Comparison of ENCODE assay signal across 31 cellular contexts in genomic region chr3:191334359-191334893, GRCh38. TPM values are rescaled to one million over a fixed set of nuclear protein-coding genes. Genes with fewer than 3 reads are reported as not detected.
DNase-seq lines count a peak whose midpoint lies in the region; ATAC-seq, FAIRE-seq and TF ChIP-seq lines count a peak whose summit lies in the region.
"Had no signal": no experiment of that assay in that cellular context is flagged by ENCODE, and none has a peak within 500 bp of the region (broad histone marks: within the 10 kb centered on the region; RNA-seq: fewer than 3 reads in every experiment).

No MANE protein-coding gene starts in this region.

- H2AFZ ChIP-seq in astrocyte (ENCODE audit: low read depth, low read length) = no peak overlapping the region
- H2AFZ ChIP-seq: GM23248 had no signal

- peaks cover 44% of the 10 kb centered on the region for H3K4me1 ChIP-seq in astrocyte (ENCODE audit: insufficient read depth, low read length)

- intact Hi-C loops in activated CD4-positive, alpha-beta T cell treated with anti-CD3 and anti-CD28 coated beads for 36 hours (cut with DNase I, micrococcal nuclease) = loop anchor here (5.0 to 10.0 kb wide), 2 partner anchors 87 to 90 kb away; no protein-coding TSS in a partner anchor
- intact Hi-C loops in Right ventricle myocardium superior (cut with DNase I) = no loop called here

- H3K27ac Mint-ChIP-seq in activated CD4-positive, alpha-beta T cell treated with anti-CD3 and anti-CD28 coated beads for 36 hours = peak overlapping the region; percentile 53
- H3K27ac Mint-ChIP-seq in astrocyte (ENCODE audit: unreplicated experiment) = no peak overlapping the region
- peak overlapping the region; percentile 91 for H3K27ac Mint-ChIP-seq in stimulated activated memory B cell treated with anti-CD40 and anti-IgM and Interleukin-4, amounts not matched to agents 10 μg/mL and 1 μg/mL and 100 μg/mL, for 72 hours

- no peaks in the 10 kb centered on the region for H3K9me3 ChIP-seq in astrocyte (ENCODE audit: insufficient read depth, low read depth, low read length)
- H3K9me3 ChIP-seq: A549, BLaER1, Caco-2, SJSA1, spleen, stomach had no signal

- DNase-seq in activated CD4-positive, alpha-beta T cell treated with anti-CD3 and anti-CD28 coated beads for 36 hours = no peak
- DNase-seq in activated CD4-positive, alpha-beta T cell treated with anti-CD3 and anti-CD28 coated beads for 4 hours = no peak
- DNase-seq in M059J (ENCODE audit: low read depth) = peak; percentile 47
- DNase-seq in astrocyte (ENCODE audit: low read depth) = no peak
- DNase-seq in activated T-cell treated with anti-CD3 and anti-CD28 coated beads, Interleukin-2, amount 50 U/mL, for 4 hours = no peak
- DNase-seq in Right ventricle myocardium superior = no peak
- no peak for DNase-seq in SW480 (ENCODE audit: low spot score)
- DNase-seq: activated CD4-positive, alpha-beta T cell treated with anti-CD3 and anti-CD28 coated beads, Interleukin-2, amount 50 U/mL, for 48 hours; activated CD8-positive, alpha-beta memory T cell treated with anti-CD3 and anti-CD28 coated beads, Interleukin-2, amount 50 U/mL, for 48 hours; activated effector memory CD4-positive, alpha-beta T cell treated with anti-CD3 and anti-CD28 coated beads, Interleukin-2, amount 50 U/mL, for 16 hours; Caco-2; cortex of kidney; DND-41; GM23248; NCI-H1092; NCI-H2029; NCI-H345; NCI-H82; retina; spleen; stimulated activated CD4-positive, alpha-beta T cell treated with anti-CD3 and anti-CD28 coated beads, Interleukin-4, amount 100 ng/mL, for 24 hours; stomach; T-helper 2 cell; trophoblast cell had no signal

- no peak overlapping the region for H3K4me3 Mint-ChIP-seq in activated CD4-positive, alpha-beta T cell treated with anti-CD3 and anti-CD28 coated beads for 36 hours
- H3K4me3 Mint-ChIP-seq in astrocyte (ENCODE audit: unreplicated experiment) = no peak overlapping the region
- H3K4me3 Mint-ChIP-seq in stimulated activated memory B cell treated with anti-CD40 and anti-IgM and Interleukin-4, amounts not matched to agents 10 μg/mL and 1 μg/mL and 100 μg/mL, for 72 hours = peak overlapping the region; percentile 58
- no peak overlapping the region for H3K4me3 Mint-ChIP-seq in activated T-cell treated with anti-CD3 and anti-CD28 coated beads, Interleukin-2, amount 50 U/mL, for 4 hours

- no peak for FAIRE-seq in astrocyte (lab: Jason Lieb, UNC)
- FAIRE-seq: A549, endometrium, HepG2 had no signal

- H3K27me3 Mint-ChIP-seq in activated CD4-positive, alpha-beta T cell treated with anti-CD3 and anti-CD28 coated beads for 36 hours = peaks cover 2% of the 10 kb centered on the region
- no peaks in the 10 kb centered on the region for H3K27me3 Mint-ChIP-seq in astrocyte (ENCODE audit: low read depth, unreplicated experiment)
- no peaks in the 10 kb centered on the region for H3K27me3 Mint-ChIP-seq in stimulated activated memory B cell treated with anti-CD40 and anti-IgM and Interleukin-4, amounts not matched to agents 10 μg/mL and 1 μg/mL and 100 μg/mL, for 72 hours
- peaks cover 11% of the 10 kb centered on the region for H3K27me3 Mint-ChIP-seq in activated T-cell treated with anti-CD3 and anti-CD28 coated beads, Interleukin-2, amount 50 U/mL, for 4 hours (ENCODE audit: low read depth)

- no peak overlapping the region for H3K4me3 ChIP-seq in astrocyte (ENCODE audit: insufficient read depth, low read depth, low read length)
- H3K4me3 ChIP-seq: A549, BLaER1, GM23248, SJSA1, spleen, stomach had no signal

- TF ChIP-seq CTCF in astrocyte (IDR thresholded peaks at IDR 0.05; ENCODE audit: insufficient read depth, low read depth, low read length) = no peak

- peak overlapping the region; percentile 8 for H3K4me2 ChIP-seq in astrocyte (ENCODE audit: low read length)
- H3K4me2 ChIP-seq: A549, BLaER1 had no signal

- no peaks in the 10 kb centered on the region for H3K36me3 Mint-ChIP-seq in activated CD4-positive, alpha-beta T cell treated with anti-CD3 and anti-CD28 coated beads for 36 hours (ENCODE audit: low read depth)
- H3K36me3 Mint-ChIP-seq in astrocyte (ENCODE audit: low read depth, unreplicated experiment) = no peaks in the 10 kb centered on the region
- peaks cover 14% of the 10 kb centered on the region for H3K36me3 Mint-ChIP-seq in stimulated activated memory B cell treated with anti-CD40 and anti-IgM and Interleukin-4, amounts not matched to agents 10 μg/mL and 1 μg/mL and 100 μg/mL, for 72 hours
- no peaks in the 10 kb centered on the region for H3K36me3 Mint-ChIP-seq in activated T-cell treated with anti-CD3 and anti-CD28 coated beads, Interleukin-2, amount 50 U/mL, for 4 hours (ENCODE audit: insufficient read depth)

- peaks cover 96% of the 10 kb centered on the region for H3K79me2 ChIP-seq in astrocyte (ENCODE audit: insufficient read depth, low read length)

- no peaks in the 10 kb centered on the region for H4K20me1 ChIP-seq in astrocyte (ENCODE audit: insufficient read depth, low read length)

- no peaks in the 10 kb centered on the region for H3K36me3 ChIP-seq in astrocyte (ENCODE audit: insufficient read depth, low read length)
- H3K36me3 ChIP-seq: BLaER1, spleen, stomach had no signal

- no peak overlapping the region for H3K9ac ChIP-seq in astrocyte (ENCODE audit: low read length)
- H3K9ac ChIP-seq: BLaER1, GM23248 had no signal

- H3K9me3 Mint-ChIP-seq in activated CD4-positive, alpha-beta T cell treated with anti-CD3 and anti-CD28 coated beads for 36 hours (ENCODE audit: low read depth) = no peaks in the 10 kb centered on the region
- no peaks in the 10 kb centered on the region for H3K9me3 Mint-ChIP-seq in astrocyte (ENCODE audit: unreplicated experiment)
- no peaks in the 10 kb centered on the region for H3K9me3 Mint-ChIP-seq in stimulated activated memory B cell treated with anti-CD40 and anti-IgM and Interleukin-4, amounts not matched to agents 10 μg/mL and 1 μg/mL and 100 μg/mL, for 72 hours
- H3K9me3 Mint-ChIP-seq in activated T-cell treated with anti-CD3 and anti-CD28 coated beads, Interleukin-2, amount 50 U/mL, for 4 hours = no peaks in the 10 kb centered on the region

- POLR2A ChIA-PET in activated CD4-positive, alpha-beta T cell treated with anti-CD3 and anti-CD28 coated beads for 36 hours (lab: Charles Lee) = no interaction called here

- no peak overlapping the region for H3K27ac ChIP-seq in astrocyte (ENCODE audit: low read depth, low read length)
- H3K27ac ChIP-seq: A549, BLaER1, GM23248, SJSA1, stomach, VCaP had no signal

- no peak for ATAC-seq in activated CD4-positive, alpha-beta T cell treated with anti-CD3 and anti-CD28 coated beads for 36 hours
- ATAC-seq in stimulated activated memory B cell treated with anti-CD40 and anti-IgM and Interleukin-4, amounts not matched to agents 10 μg/mL and 1 μg/mL and 100 μg/mL, for 72 hours = no peak
- no peak for ATAC-seq in activated T-cell treated with anti-CD3 and anti-CD28 coated beads, Interleukin-2, amount 50 U/mL, for 4 hours
- ATAC-seq in Right ventricle myocardium superior (ENCODE audit: poor library complexity) = no peak
- ATAC-seq: A549, HepG2 had no signal

- no peaks in the 10 kb centered on the region for H3K27me3 ChIP-seq in astrocyte (ENCODE audit: insufficient read depth, low read length)
- H3K27me3 ChIP-seq: BLaER1, SJSA1, stomach had no signal

- peaks cover 56% of the 10 kb centered on the region for H3K4me1 Mint-ChIP-seq in activated CD4-positive, alpha-beta T cell treated with anti-CD3 and anti-CD28 coated beads for 36 hours
- peaks cover 58% of the 10 kb centered on the region for H3K4me1 Mint-ChIP-seq in astrocyte (ENCODE audit: low read depth, unreplicated experiment)
- peaks cover 81% of the 10 kb centered on the region for H3K4me1 Mint-ChIP-seq in stimulated activated memory B cell treated with anti-CD40 and anti-IgM and Interleukin-4, amounts not matched to agents 10 μg/mL and 1 μg/mL and 100 μg/mL, for 72 hours
- H3K4me1 Mint-ChIP-seq in activated T-cell treated with anti-CD3 and anti-CD28 coated beads, Interleukin-2, amount 50 U/mL, for 4 hours (ENCODE audit: low read depth) = peaks cover 25% of the 10 kb centered on the region

- CTCF ChIA-PET in activated CD4-positive, alpha-beta T cell treated with anti-CD3 and anti-CD28 coated beads for 36 hours (lab: Charles Lee) = no interaction called here

RNA-seq across cellular contexts. Expression of gene UTS2B, which starts 4.1 kb away (rescaled TPM):
- not detected for total RNA-seq in activated CD4-positive, alpha-beta T cell treated with anti-CD3 and anti-CD28 coated beads for 36 hours
- 0.57 and 10.3 TPM in 2 replicates for total RNA-seq in M059J (2014; rRNA removed; shearing (Covaris generic))
- total RNA-seq in astrocyte = 0.75 TPM in 1 of 2 replicates, not detected in the other
- not detected for total RNA-seq in activated T-cell treated with anti-CD3 and anti-CD28 coated beads, Interleukin-2, amount 50 U/mL, for 4 hours
- total RNA-seq in Right ventricle myocardium superior = 0.19 TPM
- total RNA-seq: stomach had no signal

RNA-seq across cellular contexts. Expression of gene CCDC50, which starts 5.2 kb away (rescaled TPM):
- 10 to 100 TPM; 26.5 to 27.2 TPM for total RNA-seq in activated CD4-positive, alpha-beta T cell treated with anti-CD3 and anti-CD28 coated beads for 36 hours
- 184 and 195 TPM in 2 replicates for total RNA-seq in M059J (2014; rRNA removed; shearing (Covaris generic))
- total RNA-seq in astrocyte (88.1 and 89.9 TPM in 2 replicates), Right ventricle myocardium superior (50.8 TPM)
- 10 to 100 TPM in 1 of 3 donors, 1 to 10 TPM in 2; 3.9 to 16.2 (median 8.6) TPM for total RNA-seq in activated T-cell treated with anti-CD3 and anti-CD28 coated beads, Interleukin-2, amount 50 U/mL, for 4 hours
